In genomic region chr2:157876066-157876770, GRCh38 we compare ENCODE assay signal across 8 cellular contexts. TPM values are rescaled to one million over a fixed set of nuclear protein-coding genes. Genes with fewer than 3 reads are reported as not detected.
A peak's percentile ranks its signal among the peaks of the same experiment; 100 is the strongest.
DNase-seq lines count a peak whose midpoint lies in the region; ATAC-seq and TF ChIP-seq lines count a peak whose summit lies in the region.

Gene ACVR1 (minus strand): TSS chr2:157876330. CDS start chr2:157799493, 76,837 bp downstream.

- H3K4me2 ChIP-seq in skeletal muscle satellite cell (ENCODE audit: low read length), result peak within 1 kb of the TSS; percentile 93

- no peaks in the 10 kb centered on the region for H3K4me1 ChIP-seq in breast epithelium
- peaks cover 32% of the 10 kb centered on the region for H3K4me1 ChIP-seq in skeletal muscle satellite cell (ENCODE audit: control insufficient read depth, insufficient read depth, low read length)

- peak within 1 kb of the TSS; percentile 56 for H3K4me3 ChIP-seq in WERI-Rb-1 (ENCODE audit: low read depth, low read length)
- peak within 1 kb of the TSS; percentile 83 to 89 (median 87) for H3K4me3 ChIP-seq in breast epithelium
- H3K4me3 ChIP-seq in iPS-18c (ENCODE audit: insufficient read depth, low read depth, low read length), result peak within 1 kb of the TSS; percentile 75
- H3K4me3 ChIP-seq in skeletal muscle satellite cell (ENCODE audit: low read length), result peak within 1 kb of the TSS; percentile 94

- intact Hi-C loops in breast epithelium (cut with DNase I; ENCODE audit: low total_unique reads), result no loop called here

- TF ChIP-seq CTCF in WERI-Rb-1 (IDR thresholded peaks at IDR 0.05; ENCODE audit: low read depth, low read length) (peak; percentile 40), breast epithelium (IDR thresholded peaks at IDR 0.05) (peak in 2 of 3 donors; percentile 12 to 60)

- peak; percentile 82 for ATAC-seq in GM18519 (IDR thresholded peaks at IDR 0.05; ENCODE audit: low FRiP score, unreplicated experiment)
- ATAC-seq in HG03095 (IDR thresholded peaks at IDR 0.05; ENCODE audit: unreplicated experiment), result peak; percentile 81

- TF ChIP-seq POLR2A in breast epithelium (IDR thresholded peaks at IDR 0.05), result peak; percentile 71

- H3K27ac ChIP-seq in WERI-Rb-1 (peak within 1 kb of the TSS; percentile 78), breast epithelium (peak within 1 kb of the TSS; percentile 98 to 99)

- peak; percentile 96 for DNase-seq in A172 (ENCODE audit: low spot score)
- peak; percentile 94 for DNase-seq in NCI-H2171 treated with DMSO at 0.1 percent for 48 hours (lab: John Stamatoyannopoulos, UW)
- DNase-seq in WERI-Rb-1, result peak; percentile 95
- peak; percentile 95 for DNase-seq in breast epithelium (ENCODE audit: low spot score in 2 of 2)

- no peaks in the 10 kb centered on the region for H3K27me3 ChIP-seq in WERI-Rb-1 (ENCODE audit: insufficient read depth, low read depth, severe bottlenecking)
- H3K27me3 ChIP-seq in breast epithelium, result no peaks in the 10 kb centered on the region
- H3K27me3 ChIP-seq in skeletal muscle satellite cell (ENCODE audit: control insufficient read depth, insufficient read depth, low read length), result no peaks in the 10 kb centered on the region

- H3K9me3 ChIP-seq in WERI-Rb-1 (ENCODE audit: severe bottlenecking), result no peaks in the 10 kb centered on the region
- no peaks in the 10 kb centered on the region for H3K9me3 ChIP-seq in breast epithelium
- H3K9me3 ChIP-seq in iPS-18c (ENCODE audit: control insufficient read depth, insufficient read depth, low read length), result no peaks in the 10 kb centered on the region
- H3K9me3 ChIP-seq in skeletal muscle satellite cell (replicated peaks; ENCODE audit: low read length), result no peaks in the 10 kb centered on the region

- H3K36me3 ChIP-seq in WERI-Rb-1 (no peaks in the 10 kb centered on the region), breast epithelium (no peaks in the 10 kb centered on the region), skeletal muscle satellite cell (ENCODE audit: insufficient read depth, low read length) (no peaks in the 10 kb centered on the region)

- H3K9ac ChIP-seq in skeletal muscle satellite cell (ENCODE audit: low read depth, low read length), result peak within 1 kb of the TSS; percentile 77

RNA-seq across cellular contexts. Expression of gene ACVR1, which starts in this region (rescaled TPM):
- 14.1 and 15.1 TPM in 2 replicates for total RNA-seq in A172 (2014; rRNA removed; shearing (Covaris generic))
- 10 to 100 TPM; 31.5 to 45.4 (median 32.8) TPM for total RNA-seq in breast epithelium
- 23.3 and 24.0 TPM in 2 replicates for total RNA-seq in skeletal muscle satellite cell (2012; rRNA removed)

Comparison
In these comparisons a context has a peak if more than half of its experiments do, and no peak if none do; other contexts are left out.
1. Peak in every context shown above with its lines: DNase-seq, ATAC-seq, H3K4me3 ChIP-seq and H3K27ac ChIP-seq.